8 cellular contexts compared by ENCODE assay signal in the genomic region with DNA sequence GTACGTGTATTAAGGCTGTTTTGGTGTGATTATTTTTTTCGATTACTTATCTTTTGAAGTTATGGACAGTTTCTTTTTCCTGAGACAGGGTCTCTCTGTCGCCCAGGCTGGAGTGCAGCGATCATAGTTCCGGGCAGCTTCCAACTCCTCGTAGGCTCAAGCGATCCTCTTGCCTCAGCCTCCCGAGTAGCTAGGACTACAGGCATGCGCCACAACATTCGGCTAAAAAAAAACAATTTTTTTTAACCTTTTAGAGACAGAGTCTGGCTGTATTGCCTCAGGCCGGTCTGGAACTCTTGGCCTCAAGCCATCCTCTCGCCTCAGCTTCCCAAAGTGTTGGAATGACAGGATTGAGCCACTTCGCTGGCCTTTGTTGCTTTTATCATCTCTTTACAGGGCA. TPM values are rescaled to one million over a fixed set of nuclear protein-coding genes. Genes with fewer than 3 reads are reported as not detected.
DNase-seq lines count a peak whose midpoint lies in the region; ATAC-seq lines count a peak whose summit lies in the region.

No MANE protein-coding gene starts in this region.

- H3K9me3 Mint-ChIP-seq in activated naive CD8-positive, alpha-beta T cell treated with anti-CD3 and anti-CD28 coated beads, Interleukin-2, amount 10 ng/mL, durations not matched to agents 7 days and 5 days = no peaks in the 10 kb centered on the region

- H3K4me3 Mint-ChIP-seq in activated naive CD8-positive, alpha-beta T cell treated with anti-CD3 and anti-CD28 coated beads, Interleukin-2, amount 10 ng/mL, durations not matched to agents 7 days and 5 days = peak overlapping the region; percentile 98

- peak overlapping the region; percentile 84 to 100 (median 99) for H3K9ac ChIP-seq in subcutaneous abdominal adipose tissue (ENCODE audit: low read length in 5 of 5)

- ATAC-seq in activated naive CD8-positive, alpha-beta T cell treated with anti-CD3 and anti-CD28 coated beads, Interleukin-2, amount 10 ng/mL, durations not matched to agents 7 days and 5 days (ENCODE audit: low read depth) = no peak
- no peak for ATAC-seq in GM18517 (IDR thresholded peaks at IDR 0.05; ENCODE audit: unreplicated experiment)
- ATAC-seq in GM21529 (IDR thresholded peaks at IDR 0.05; ENCODE audit: unreplicated experiment) = no peak

- peak; percentile 45 for DNase-seq in DMS79 treated with DMSO at 0.1 percent for 48 hours (lab: John Stamatoyannopoulos, UW)
- DNase-seq in Jurkat, Clone E6-1 (ENCODE audit: low read depth, low spot score) = no peak
- no peak for DNase-seq in activated naive CD8-positive, alpha-beta T cell treated with anti-CD3 and anti-CD28 coated beads, Interleukin-2, amount 10 ng/mL, durations not matched to agents 7 days and 5 days
- peak; percentile 49 for DNase-seq in iris pigment epithelial cell (ENCODE audit: low read depth)
- DNase-seq in cerebellum (ENCODE audit: low spot score) = no peak

- peaks cover 3 to 11% (median 9%) of the 10 kb centered on the region in 5 donors for H3K36me3 ChIP-seq in subcutaneous abdominal adipose tissue (ENCODE audit: control insufficient read depth in 5 of 5, insufficient read depth in 5 of 5, low read length in 5 of 5)

- H3K36me3 Mint-ChIP-seq in activated naive CD8-positive, alpha-beta T cell treated with anti-CD3 and anti-CD28 coated beads, Interleukin-2, amount 10 ng/mL, durations not matched to agents 7 days and 5 days = peaks cover 21% of the 10 kb centered on the region

- H3K4me1 Mint-ChIP-seq in activated naive CD8-positive, alpha-beta T cell treated with anti-CD3 and anti-CD28 coated beads, Interleukin-2, amount 10 ng/mL, durations not matched to agents 7 days and 5 days = peaks cover 27% of the 10 kb centered on the region

- peak overlapping the region; percentile 98 for H3K27ac ChIP-seq in subcutaneous abdominal adipose tissue (ENCODE audit: low read depth, low read length)

- peak overlapping the region; percentile 98 for H3K27ac Mint-ChIP-seq in activated naive CD8-positive, alpha-beta T cell treated with anti-CD3 and anti-CD28 coated beads, Interleukin-2, amount 10 ng/mL, durations not matched to agents 7 days and 5 days

- no peaks in the 10 kb centered on the region for H3K27me3 ChIP-seq in subcutaneous abdominal adipose tissue (ENCODE audit: control insufficient read depth in 5 of 5, insufficient read depth in 4 of 5, low read length in 5 of 5)

- H3K4me1 ChIP-seq in subcutaneous abdominal adipose tissue (ENCODE audit: control insufficient read depth in 5 of 5, insufficient read depth in 5 of 5, low read length in 5 of 5) = peaks cover 4 to 24% (median 15%) of the 10 kb centered on the region in 5 donors

- H3K4me3 ChIP-seq in Jurkat, Clone E6-1 (ENCODE audit: low read length) = peak overlapping the region; percentile 91
- peak overlapping the region; percentile 76 to 100 (median 93) for H3K4me3 ChIP-seq in subcutaneous abdominal adipose tissue (ENCODE audit: low read depth in 1 of 5, low read length in 5 of 5)

- POLR2A ChIA-PET in activated naive CD8-positive, alpha-beta T cell treated with anti-CD3 and anti-CD28 coated beads, Interleukin-2, amount 10 ng/mL, durations not matched to agents 7 days and 5 days (lab: Charles Lee) = interaction anchor here (1.0 to 2.0 kb wide), 4 partner anchors 18 to 179 kb away, joined by 3 to 20 read pairs (median 6); partner anchors contain the start of genes DLX2 and SLC25A12

- H3K27me3 Mint-ChIP-seq in activated naive CD8-positive, alpha-beta T cell treated with anti-CD3 and anti-CD28 coated beads, Interleukin-2, amount 10 ng/mL, durations not matched to agents 7 days and 5 days = no peaks in the 10 kb centered on the region

- no peaks in the 10 kb centered on the region for H3K9me3 ChIP-seq in subcutaneous abdominal adipose tissue (ENCODE audit: control insufficient read depth in 5 of 5, low read length in 5 of 5)

RNA-seq across cellular contexts. Expression of gene HAT1, which starts 0.9 kb away (rescaled TPM):
- 112 TPM for polyA plus RNA-seq in Jurkat, Clone E6-1 (2012; ENCODE audit: insufficient read depth, insufficient read length)
- 10 to 100 TPM; 52.5 to 54.5 TPM for total RNA-seq in activated naive CD8-positive, alpha-beta T cell treated with anti-CD3 and anti-CD28 coated beads, Interleukin-2, amount 10 ng/mL, durations not matched to agents 7 days and 5 days
- 42.8 TPM for total RNA-seq in cerebellum

RNA-seq across cellular contexts. Expression of gene SLC25A12, which starts 29.2 kb away (rescaled TPM):
- polyA plus RNA-seq in Jurkat, Clone E6-1 (2012; ENCODE audit: insufficient read depth, insufficient read length) = 17.9 TPM
- total RNA-seq in activated naive CD8-positive, alpha-beta T cell treated with anti-CD3 and anti-CD28 coated beads, Interleukin-2, amount 10 ng/mL, durations not matched to agents 7 days and 5 days = 10 to 100 TPM; 25.1 to 27.5 TPM
- 60.1 TPM for total RNA-seq in cerebellum

Comparison
In these comparisons a context has a peak if more than half of its experiments do, and no peak if none do; other contexts are left out.
1. DNase-seq: peak in DMS79 treated with DMSO at 0.1 percent for 48 hours (single experiment) and iris pigment epithelial cell (single experiment); none in Jurkat, Clone E6-1 (single experiment), activated naive CD8-positive, alpha-beta T cell treated with anti-CD3 and anti-CD28 coated beads, Interleukin-2, amount 10 ng/mL, durations not matched to agents 7 days and 5 days (single experiment) and cerebellum (single experiment).